Comparison of ENCODE assay signal across 10 cellular contexts in genomic region chr10:31754803-31755624, GRCh38.
DNase-seq lines count a peak whose midpoint lies in the region; ATAC-seq, FAIRE-seq and TF ChIP-seq lines count a peak whose summit lies in the region.
"Had no signal": no experiment of that assay in that cellular context is flagged by ENCODE, and none has a peak within 500 bp of the region (broad histone marks: within the 10 kb centered on the region; RNA-seq: fewer than 3 reads in every experiment).

No MANE protein-coding gene starts in this region.

- intact Hi-C loops in left ventricle myocardium inferior (cut with micrococcal nuclease), result loop anchor here (10.0 kb wide), 1 partner anchor 50 kb away; no protein-coding TSS in a partner anchor
- intact Hi-C loops in cardiac septum (cut with DNase I), result loop anchor here (5.0 kb wide), 1 partner anchor 48 kb away; no protein-coding TSS in a partner anchor

- DNase-seq in left ventricle myocardium inferior, result no peak
- DNase-seq in cardiac septum (ENCODE audit: low spot score), result no peak
- DNase-seq in astrocyte of the hippocampus (ENCODE audit: low read depth, low spot score), result peak; percentile 85
- no peak for DNase-seq in upper lobe of left lung
- DNase-seq in NCI-H2227 treated with DMSO at 0.1 percent for 48 hours (lab: John Stamatoyannopoulos, UW), result no peak
- DNase-seq in stimulated activated naive CD8-positive, alpha-beta T cell treated with anti-CD3 and anti-CD28 coated beads, Interleukin-15, Interleukin-2, amounts not matched to agents 100 U/mL and 50 U/mL, for 24 hours, result no peak
- DNase-seq in GM19239 (ENCODE audit: insufficient read length, low spot score), result no peak
- DNase-seq: NCI-H345 had no signal

- H3K9ac ChIP-seq in liver (ENCODE audit: low read depth in 1 of 2, low read length in 2 of 2), result no peak overlapping the region

- FAIRE-seq in GM19239 (lab: Jason Lieb, UNC), result no peak
- FAIRE-seq: endometrium had no signal

- TF ChIP-seq CTCF in left ventricle myocardium inferior (IDR thresholded peaks at IDR 0.05; ENCODE audit: borderline replicate concordance) (no peak), liver (IDR thresholded peaks at IDR 0.05; ENCODE audit: low read depth, low read length, missing input control) (no peak), upper lobe of left lung (IDR thresholded peaks at IDR 0.05) (no peak)

- 52% methylated on average over 14 of the region's 14 CpGs for WGBS in liver
- WGBS in upper lobe of left lung, 2 donors, result 62 to 68% methylated on average over 13 to 14 of the region's 14 CpGs

- ATAC-seq in upper lobe of left lung (ENCODE audit: low FRiP score in 2 of 2), result no peak
- no peak for ATAC-seq in stimulated activated naive CD8-positive, alpha-beta T cell treated with anti-CD3 and anti-CD28 coated beads, Interleukin-15, Interleukin-2, amounts not matched to agents 100 U/mL and 50 U/mL, for 24 hours

- TF ChIP-seq EP300 in upper lobe of left lung (IDR thresholded peaks at IDR 0.05), result no peak

- peaks cover 62% of the 10 kb centered on the region for H3K4me1 ChIP-seq in left ventricle myocardium inferior
- peaks cover 3 to 35% (median 23%) of the 10 kb centered on the region in 4 donors for H3K4me1 ChIP-seq in liver (ENCODE audit: control insufficient read depth in 4 of 4, insufficient read depth in 4 of 4, low read length in 3 of 4)
- peaks cover 18 to 37% (median 22%) of the 10 kb centered on the region in 4 donors for H3K4me1 ChIP-seq in upper lobe of left lung

- no peaks in the 10 kb centered on the region for H3K9me3 ChIP-seq in left ventricle myocardium inferior (replicated peaks)
- H3K9me3 ChIP-seq in liver (ENCODE audit: control insufficient read depth in 4 of 4, low read length in 3 of 4), result no peaks in the 10 kb centered on the region
- H3K9me3 ChIP-seq in upper lobe of left lung, result no peaks in the 10 kb centered on the region

- H3K27me3 ChIP-seq in left ventricle myocardium inferior (ENCODE audit: low read depth), result no peaks in the 10 kb centered on the region
- no peaks in the 10 kb centered on the region for H3K27me3 ChIP-seq in liver (ENCODE audit: control insufficient read depth in 4 of 4, insufficient read depth in 4 of 4, low read length in 3 of 4)
- H3K27me3 ChIP-seq in upper lobe of left lung, result no peaks in the 10 kb centered on the region

- no peak overlapping the region for H3K4me3 ChIP-seq in left ventricle myocardium inferior
- H3K4me3 ChIP-seq in liver (ENCODE audit: low read depth in 1 of 3, low read length in 3 of 3), result no peak overlapping the region
- H3K4me3 ChIP-seq in upper lobe of left lung, result no peak overlapping the region

- no peaks in the 10 kb centered on the region for H3K36me3 ChIP-seq in left ventricle myocardium inferior
- H3K36me3 ChIP-seq in liver (ENCODE audit: control insufficient read depth in 4 of 4, insufficient read depth in 3 of 4, low read depth in 1 of 4, low read length in 3 of 4), result no peaks in the 10 kb centered on the region
- H3K36me3 ChIP-seq in upper lobe of left lung, result no peaks in the 10 kb centered on the region

- no peak for TF ChIP-seq POLR2A in upper lobe of left lung (IDR thresholded peaks at IDR 0.05)

- H3K27ac ChIP-seq in left ventricle myocardium inferior (replicated peaks), result peak overlapping the region; percentile 62
- H3K27ac ChIP-seq in liver (ENCODE audit: low read depth in 1 of 2, low read length in 2 of 2), result peak overlapping the region; percentile 15 to 56
- peak overlapping the region; percentile 9 to 49 (median 30) for H3K27ac ChIP-seq in upper lobe of left lung

- peak in 1 of 2 donors; percentile 6 for TF ChIP-seq RAD21 in liver (IDR thresholded peaks at IDR 0.05)

TF ChIP-seq in liver, 16 proteins besides CTCF, POLR2A, EP300 and RAD21:
- TF ChIP-seq JUND (IDR thresholded peaks at IDR 0.05), result no peak
- TF ChIP-seq HNF4G (IDR thresholded peaks at IDR 0.05), result no peak
- peak in 1 of 2 donors; percentile 24 for TF ChIP-seq HNF4A (conservative IDR thresholded peaks at IDR 0.05)
- no peak for TF ChIP-seq NR2F2 (IDR thresholded peaks at IDR 0.05)
- TF ChIP-seq ZBTB33 (IDR thresholded peaks at IDR 0.05), result no peak
- TF ChIP-seq YY1 (IDR thresholded peaks at IDR 0.05), result peak; percentile 28
- no peak for TF ChIP-seq RXRA (IDR thresholded peaks at IDR 0.05)
- TF ChIP-seq REST (IDR thresholded peaks at IDR 0.05), result peak; percentile 27
- TF ChIP-seq TAF1 (conservative IDR thresholded peaks at IDR 0.05), result no peak
- TF ChIP-seq SP1 (IDR thresholded peaks at IDR 0.05), result peak; percentile 14
